2 cellular contexts compared by ENCODE assay signal in genomic region chr9:84390254-84390653, GRCh38. TPM values are rescaled to one million over a fixed set of nuclear protein-coding genes. Genes with fewer than 3 reads are reported as not detected.
"Had no signal": no experiment of that assay in that cellular context is flagged by ENCODE, and none has a peak within 500 bp of the region (broad histone marks: within the 10 kb centered on the region; RNA-seq: fewer than 3 reads in every experiment).

No MANE protein-coding gene starts in this region.

RNA-seq across cellular contexts. Expression of gene SLC28A3, which starts 49.7 kb away (rescaled TPM):
- total RNA-seq: occipital lobe, WTC11 had no signal
